24 cellular contexts compared by ENCODE assay signal in genomic region chr6:16956371-16956770, GRCh38.
A peak's percentile ranks its signal among the peaks of the same experiment; 100 is the strongest.
DNase-seq lines count a peak whose midpoint lies in the region; ATAC-seq and TF ChIP-seq lines count a peak whose summit lies in the region.
"Had no signal": no experiment of that assay in that cellular context is flagged by ENCODE, and none has a peak within 500 bp of the region (broad histone marks: within the 10 kb centered on the region; RNA-seq: fewer than 3 reads in every experiment).

No MANE protein-coding gene starts in this region.

- no peaks in the 10 kb centered on the region for H3K9me3 Mint-ChIP-seq in CD4-positive, alpha-beta memory T cell
- H3K9me3 Mint-ChIP-seq in HFFc6 = no peaks in the 10 kb centered on the region
- H3K9me3 Mint-ChIP-seq: H9 had no signal

- no peaks in the 10 kb centered on the region for H3K9me2 ChIP-seq in Loucy (replicated peaks; ENCODE audit: low read depth, low read length)

- H3K4me3 ChIP-seq in CD4-positive, alpha-beta memory T cell (ENCODE audit: low read length in 2 of 2) = no peak overlapping the region
- H3K4me3 ChIP-seq in Loucy (ENCODE audit: low read length, poor library complexity, severe bottlenecking) = no peak overlapping the region
- H3K4me3 ChIP-seq in lower lobe of right lung = no peak overlapping the region
- H3K4me3 ChIP-seq: hepatocyte, psoas muscle, smooth muscle cell had no signal

- H3K27me3 ChIP-seq in CD4-positive, alpha-beta memory T cell (ENCODE audit: insufficient read depth, low read length) = no peaks in the 10 kb centered on the region
- no peaks in the 10 kb centered on the region for H3K27me3 ChIP-seq in Loucy (ENCODE audit: insufficient read depth, low read length, poor library complexity, severe bottlenecking)
- H3K27me3 ChIP-seq in lower lobe of right lung (ENCODE audit: low read depth) = no peaks in the 10 kb centered on the region
- H3K27me3 ChIP-seq: hepatocyte had no signal

- H3K27ac ChIP-seq in CD4-positive, alpha-beta memory T cell (ENCODE audit: low read depth, low read length) = no peak overlapping the region
- no peak overlapping the region for H3K27ac ChIP-seq in lower lobe of right lung
- H3K27ac ChIP-seq: hepatocyte, psoas muscle had no signal

- peak overlapping the region; percentile 50 for H2AFZ ChIP-seq in Loucy (ENCODE audit: low read length)
- H2AFZ ChIP-seq: hepatocyte had no signal

- CTCF ChIA-PET in CD4-positive, alpha-beta memory T cell (lab: Charles Lee; ENCODE audit: partially characterized antibody) = interaction anchor here (1.0 kb wide), 1 partner anchor 10 kb away, joined by 4 read pairs; no protein-coding TSS in a partner anchor

- H3K4me2 ChIP-seq in Loucy (ENCODE audit: low read depth, low read length, poor library complexity, severe bottlenecking) = no peak overlapping the region
- H3K4me2 ChIP-seq: hepatocyte, smooth muscle cell had no signal

- H3K36me3 ChIP-seq in CD4-positive, alpha-beta memory T cell (ENCODE audit: insufficient read depth, low read length) = no peaks in the 10 kb centered on the region
- H3K36me3 ChIP-seq in Loucy (ENCODE audit: insufficient read depth, low read length) (no peaks in the 10 kb centered on the region), lower lobe of right lung (no peaks in the 10 kb centered on the region)

- H3K9ac ChIP-seq in Loucy (ENCODE audit: low read depth, low read length, poor library complexity, severe bottlenecking) = no peak overlapping the region

- H4K20me1 ChIP-seq in Loucy (ENCODE audit: insufficient read depth, low read length, poor library complexity, severe bottlenecking) = no peaks in the 10 kb centered on the region

- no peaks in the 10 kb centered on the region for H3K9me3 ChIP-seq in CD4-positive, alpha-beta memory T cell (ENCODE audit: control insufficient read depth in 1 of 2, low read length in 2 of 2)
- H3K9me3 ChIP-seq in Loucy (ENCODE audit: insufficient read depth, low read depth, low read length) = no peaks in the 10 kb centered on the region
- H3K9me3 ChIP-seq in lower lobe of right lung = no peaks in the 10 kb centered on the region
- H3K9me3 ChIP-seq: psoas muscle had no signal

- no peaks in the 10 kb centered on the region for H3K36me3 Mint-ChIP-seq in CD4-positive, alpha-beta memory T cell
- 0 out of 2 replicates have a peak, but pooled peaks cover 10% of the 10 kb centered on the region for H3K36me3 Mint-ChIP-seq in HFFc6 (ENCODE audit: low read depth)
- H3K36me3 Mint-ChIP-seq: activated naive CD4-positive, alpha-beta T cell treated with anti-CD3 and anti-CD28 coated beads, Interleukin-2, amount 50 U/mL, for 24 hours had no signal

- peak overlapping the region in 2 of 7 donors; percentile 60 to 77 for H3K27ac Mint-ChIP-seq in CD4-positive, alpha-beta memory T cell
- no peak overlapping the region for H3K27ac Mint-ChIP-seq in HFFc6
- H3K27ac Mint-ChIP-seq: activated naive CD4-positive, alpha-beta T cell treated with anti-CD3 and anti-CD28 coated beads, Interleukin-2, amount 50 U/mL, for 24 hours; H9 had no signal

- intact Hi-C loops in CD4-positive, alpha-beta memory T cell (cut with micrococcal nuclease) = no loop called here
- intact Hi-C loops in lower lobe of right lung (cut with DNase I) = no loop called here

- no peaks in the 10 kb centered on the region for H3F3A ChIP-seq in Loucy (ENCODE audit: low read depth)

- DNase-seq in CD4-positive, alpha-beta memory T cell = peak in 4 of 5 donors; percentile 14 to 59 (median 26)
- DNase-seq in amniotic epithelial cell (ENCODE audit: low read depth) (peak; percentile 5), lower lobe of right lung (no peak), dedifferentiated amniotic fluid mesenchymal stem cell (ENCODE audit: extremely low spot score) (no peak), SK-N-DZ (ENCODE audit: low spot score) (no peak), NCI-H526 treated with DMSO at 0.1 percent for 48 hours (lab: John Stamatoyannopoulos, UW) (no peak), HFFc6 (no peak)
- DNase-seq: activated CD4-positive, CD25-positive, alpha-beta regulatory T cell; AML-193; H9; islet precursor cell; mammary epithelial cell; MV-4-11; NCI-H1930; NCI-H524 treated with DMSO at 0.1 percent for 48 hours; psoas muscle; SHP77 treated with DMSO at 0.1 percent for 48 hours; stimulated activated CD4-positive, alpha-beta T cell treated with anti-CD3 and anti-CD28 coated beads, Interleukin-4, amount 100 ng/mL, for 24 hours; T-helper 9 cell had no signal

- peak overlapping the region in 1 of 8 donors; percentile 14 for H3K4me3 Mint-ChIP-seq in CD4-positive, alpha-beta memory T cell
- no peak overlapping the region for H3K4me3 Mint-ChIP-seq in HFFc6
- H3K4me3 Mint-ChIP-seq: activated naive CD4-positive, alpha-beta T cell treated with anti-CD3 and anti-CD28 coated beads, Interleukin-2, amount 50 U/mL, for 24 hours; H9 had no signal

- peaks cover 15% of the 10 kb centered on the region for H3K4me1 ChIP-seq in CD4-positive, alpha-beta memory T cell (ENCODE audit: insufficient read depth, low read length)
- H3K4me1 ChIP-seq in Loucy (ENCODE audit: insufficient read depth, low read length, poor library complexity, severe bottlenecking) (peaks cover 12% of the 10 kb centered on the region), lower lobe of right lung (no peaks in the 10 kb centered on the region)

- no peaks in the 10 kb centered on the region for H3K79me2 ChIP-seq in Loucy (ENCODE audit: insufficient read depth, low read length)
- H3K79me2 ChIP-seq: hepatocyte had no signal

- peak; percentile 35 for TF ChIP-seq CTCF in Loucy (conservative IDR thresholded peaks at IDR 0.05; ENCODE audit: low read length)
- no peak for TF ChIP-seq CTCF in lower lobe of right lung (IDR thresholded peaks at IDR 0.05)
- no peak for TF ChIP-seq CTCF in HFFc6 (IDR thresholded peaks at IDR 0.05)

- ATAC-seq in lower lobe of right lung = peak; percentile 50 to 70
- ATAC-seq: esophagus mucosa, psoas muscle had no signal

- H3K4me1 Mint-ChIP-seq in CD4-positive, alpha-beta memory T cell = peaks cover 8 to 12% (median 10%) of the 10 kb centered on the region in 4 donors
- H3K4me1 Mint-ChIP-seq in HFFc6 (ENCODE audit: low read depth) = peaks cover 36% of the 10 kb centered on the region
- H3K4me1 Mint-ChIP-seq: activated naive CD4-positive, alpha-beta T cell treated with anti-CD3 and anti-CD28 coated beads, Interleukin-2, amount 50 U/mL, for 24 hours had no signal

- POLR2A ChIA-PET in CD4-positive, alpha-beta memory T cell (lab: Charles Lee; ENCODE audit: partially characterized antibody) = no interaction called here

- peaks cover 7 to 14% of the 10 kb centered on the region in 2 donors for H3K27me3 Mint-ChIP-seq in CD4-positive, alpha-beta memory T cell
- no peaks in the 10 kb centered on the region for H3K27me3 Mint-ChIP-seq in HFFc6 (ENCODE audit: insufficient read depth)

Comparison
In these comparisons a context has a peak if more than half of its experiments do, and no peak if none do; other contexts are left out.
1. DNase-seq: peak in CD4-positive, alpha-beta memory T cell (4 of 5) and amniotic epithelial cell (single experiment); none in lower lobe of right lung (single experiment), dedifferentiated amniotic fluid mesenchymal stem cell (single experiment), SK-N-DZ (single experiment), NCI-H526 treated with DMSO at 0.1 percent for 48 hours (single experiment) and HFFc6 (single experiment).